Comparison of ENCODE assay signal across 14 cellular contexts in the genomic region with DNA sequence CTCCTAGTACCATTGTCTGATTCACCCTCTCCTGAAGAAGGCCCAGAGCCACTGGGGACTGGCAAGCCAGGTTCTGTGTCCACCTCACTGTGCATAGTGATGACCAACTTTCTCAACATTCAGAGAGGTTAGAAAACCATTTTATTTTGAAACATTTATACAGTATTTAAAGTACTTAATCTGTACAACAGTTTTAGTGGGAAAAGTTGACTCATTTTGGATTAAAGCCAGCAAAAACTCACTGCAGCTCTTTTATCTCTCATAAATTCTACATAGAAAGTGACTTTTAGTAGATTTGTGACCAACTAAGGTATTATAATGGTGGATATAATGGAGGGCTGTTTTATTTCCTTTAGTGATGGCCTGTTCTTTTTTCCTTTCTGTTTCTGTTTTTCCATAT. TPM values are rescaled to one million over a fixed set of nuclear protein-coding genes. Genes with fewer than 3 reads are reported as not detected.
DNase-seq lines count a peak whose midpoint lies in the region; ATAC-seq and TF ChIP-seq lines count a peak whose summit lies in the region.
"Had no signal": no experiment of that assay in that cellular context is flagged by ENCODE, and none has a peak within 500 bp of the region (broad histone marks: within the 10 kb centered on the region; RNA-seq: fewer than 3 reads in every experiment).

No MANE protein-coding gene starts in this region.

- H3K36me3 Mint-ChIP-seq in MCF 10A (ENCODE audit: insufficient read depth, unreplicated experiment) = peaks cover 21% of the 10 kb centered on the region
- H3K36me3 Mint-ChIP-seq in activated naive CD8-positive, alpha-beta T cell = peaks cover 18% of the 10 kb centered on the region

- no peaks in the 10 kb centered on the region for H3K36me3 ChIP-seq in breast epithelium
- H3K36me3 ChIP-seq: BE2C, esophagus muscularis mucosa had no signal

- no peak for TF ChIP-seq POLR2A in breast epithelium (IDR thresholded peaks at IDR 0.05)

- DNase-seq in MCF 10A (ENCODE audit: unreplicated experiment) = peak; percentile 60
- DNase-seq in breast epithelium (ENCODE audit: low spot score in 2 of 2) = no peak
- DNase-seq in foreskin keratinocyte = peak in 1 of 2 donors; percentile 51
- no peak for DNase-seq in cerebellum (ENCODE audit: low spot score)
- DNase-seq in SKM-1 treated with dmso at 0.1 percent for 144 hours (lab: John Stamatoyannopoulos, UW; ENCODE audit: unreplicated experiment) = no peak
- DNase-seq in SHP77 (lab: John Stamatoyannopoulos, UW) = no peak
- DNase-seq: activated CD4-positive, alpha-beta memory T cell treated with anti-CD3 and anti-CD28 coated beads for 36 hours; BE2C; SHP77 treated with DMSO at 0.1 percent for 48 hours had no signal

- ATAC-seq in foreskin keratinocyte (peak; percentile 8), HG02981 (IDR thresholded peaks at IDR 0.05; ENCODE audit: unreplicated experiment) (no peak)
- ATAC-seq: GM12878 had no signal

- peaks cover 7% of the 10 kb centered on the region for H3K9me3 Mint-ChIP-seq in MCF 10A (ENCODE audit: unreplicated experiment)
- no peaks in the 10 kb centered on the region for H3K9me3 Mint-ChIP-seq in activated naive CD8-positive, alpha-beta T cell (ENCODE audit: low read depth)
- H3K9me3 Mint-ChIP-seq: activated CD4-positive, alpha-beta memory T cell treated with anti-CD3 and anti-CD28 coated beads for 36 hours had no signal

- no peak for TF ChIP-seq CTCF in MCF 10A (IDR thresholded peaks at IDR 0.05; ENCODE audit: unreplicated experiment)
- no peak for TF ChIP-seq CTCF in breast epithelium (IDR thresholded peaks at IDR 0.05)
- no peak for TF ChIP-seq CTCF in foreskin keratinocyte (conservative IDR thresholded peaks at IDR 0.05)

- no peaks in the 10 kb centered on the region for H3K9me3 ChIP-seq in breast epithelium
- H3K9me3 ChIP-seq: BE2C, esophagus muscularis mucosa had no signal

- POLR2A ChIA-PET in MCF 10A (lab: Yijun Ruan, JAX) = interaction anchor here (0.5 to 1.4 kb wide), 5 partner anchors 9 to 323 kb away, joined by 3 to 5 read pairs (median 4); partner anchors contain the start of gene DYNLT1

- CTCF ChIA-PET in MCF 10A (lab: Yijun Ruan, JAX) = interaction anchor here (0.6 kb wide), 1 partner anchor 239 kb away, joined by 6 read pairs; no protein-coding TSS in a partner anchor

- no TSS peak for BruUV-seq in MCF 10A (replicated peaks; lab: Mats Ljungman, UMichigan)

- intact Hi-C loops in MCF 10A (cut with micrococcal nuclease) (no loop called here), breast epithelium (cut with DNase I; ENCODE audit: low total_unique reads) (no loop called here)

- no peak overlapping the region for H3K4me3 ChIP-seq in breast epithelium
- H3K4me3 ChIP-seq: esophagus muscularis mucosa, GM12878 had no signal

- H3K27me3 ChIP-seq in breast epithelium (no peaks in the 10 kb centered on the region), foreskin keratinocyte (no peaks in the 10 kb centered on the region)
- H3K27me3 ChIP-seq: BE2C, esophagus muscularis mucosa had no signal

- H3K27ac ChIP-seq in breast epithelium (no peak overlapping the region), foreskin keratinocyte (no peak overlapping the region)
- H3K27ac ChIP-seq: esophagus muscularis mucosa had no signal

- no peaks in the 10 kb centered on the region for H3K4me1 ChIP-seq in breast epithelium
- peaks cover 24% of the 10 kb centered on the region for H3K4me1 ChIP-seq in foreskin keratinocyte

- no peak overlapping the region for H3K4me3 Mint-ChIP-seq in MCF 10A (ENCODE audit: unreplicated experiment)
- H3K4me3 Mint-ChIP-seq in activated naive CD8-positive, alpha-beta T cell = no peak overlapping the region
- H3K4me3 Mint-ChIP-seq: activated CD4-positive, alpha-beta memory T cell treated with anti-CD3 and anti-CD28 coated beads for 36 hours; stimulated activated naive CD8-positive, alpha-beta T cell treated with anti-CD3 and anti-CD28 coated beads, Interleukin-15, Interleukin-2, amounts not matched to agents 100 ng/mL and 50 ng/mL, for 24 hours had no signal

- no peak overlapping the region for H3K27ac Mint-ChIP-seq in MCF 10A (ENCODE audit: low read depth, unreplicated experiment)
- peak overlapping the region; percentile 1 for H3K27ac Mint-ChIP-seq in activated naive CD8-positive, alpha-beta T cell
- H3K27ac Mint-ChIP-seq: activated CD4-positive, alpha-beta memory T cell treated with anti-CD3 and anti-CD28 coated beads for 36 hours had no signal

- H3K4me1 Mint-ChIP-seq in MCF 10A (ENCODE audit: insufficient read depth, unreplicated experiment) = peaks cover 40% of the 10 kb centered on the region
- peaks cover 54% of the 10 kb centered on the region for H3K4me1 Mint-ChIP-seq in activated naive CD8-positive, alpha-beta T cell (ENCODE audit: low read depth)

- H3K27me3 Mint-ChIP-seq in MCF 10A (ENCODE audit: insufficient read depth, unreplicated experiment) = no peaks in the 10 kb centered on the region
- H3K27me3 Mint-ChIP-seq in activated naive CD8-positive, alpha-beta T cell = no peaks in the 10 kb centered on the region
- H3K27me3 Mint-ChIP-seq: activated CD4-positive, alpha-beta memory T cell treated with anti-CD3 and anti-CD28 coated beads for 36 hours; stimulated activated naive CD8-positive, alpha-beta T cell treated with anti-CD3 and anti-CD28 coated beads, Interleukin-15, Interleukin-2, amounts not matched to agents 100 ng/mL and 50 ng/mL, for 24 hours had no signal

RNA-seq across cellular contexts. Expression of gene TULP4, which starts 9.7 kb away (rescaled TPM):
- 64.2 and 71.8 TPM in 2 replicates for total RNA-seq in MCF 10A (2022)
- 100 to 1,000 TPM; 104 to 171 (median 112) TPM for total RNA-seq in breast epithelium
- 40.9 and 50.0 TPM in 2 replicates for total RNA-seq in foreskin keratinocyte
- 2.0 and 2.2 TPM in 2 replicates for polyA plus RNA-seq in foreskin keratinocyte
- 474 TPM for total RNA-seq in cerebellum
